Comparison of ENCODE assay signal across 20 cellular contexts in the genomic region with DNA sequence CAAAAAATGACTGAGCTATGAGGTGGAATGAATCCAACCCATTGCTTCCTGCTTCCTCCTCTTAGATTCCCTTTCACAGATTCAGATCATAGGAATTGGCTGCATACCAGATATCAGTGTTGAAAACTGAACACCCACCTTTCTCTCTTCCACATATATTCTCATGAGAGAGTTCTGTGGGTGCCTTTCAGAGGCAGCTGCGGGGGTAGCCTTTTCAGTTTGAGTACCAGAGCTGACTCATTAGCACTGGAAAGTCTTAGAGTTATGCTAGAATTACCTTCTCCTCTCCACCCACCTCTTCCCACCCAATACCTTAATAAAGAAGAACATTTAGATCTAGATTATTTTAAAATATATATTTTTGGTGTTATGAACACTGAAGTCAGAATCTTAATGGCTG.
DNase-seq lines count a peak whose midpoint lies in the region; ATAC-seq and TF ChIP-seq lines count a peak whose summit lies in the region.
"Had no signal": no experiment of that assay in that cellular context is flagged by ENCODE, and none has a peak within 500 bp of the region (broad histone marks: within the 10 kb centered on the region; RNA-seq: fewer than 3 reads in every experiment).

No MANE protein-coding gene starts in this region.

- intact Hi-C loops in left ventricle myocardium superior (cut with micrococcal nuclease): no loop called here

- H3K4me3 ChIP-seq in CD8-positive, alpha-beta memory T cell (ENCODE audit: low read length): no peak overlapping the region
- H3K4me3 ChIP-seq: Peyer's patch had no signal

- no peaks in the 10 kb centered on the region for H3K36me3 ChIP-seq in CD8-positive, alpha-beta memory T cell (ENCODE audit: insufficient read depth, low read length)
- H3K36me3 ChIP-seq: Peyer's patch had no signal

- no peak for TF ChIP-seq CTCF in glutamatergic neuron (IDR thresholded peaks at IDR 0.05; ENCODE audit: partially characterized antibody, unreplicated experiment)

- no peak overlapping the region for H3K4me3 Mint-ChIP-seq in CD8-positive, alpha-beta memory T cell
- no peak overlapping the region for H3K4me3 Mint-ChIP-seq in glutamatergic neuron (ENCODE audit: unreplicated experiment)
- H3K4me3 Mint-ChIP-seq: B cell; CD4-positive, alpha-beta T cell had no signal

- peak; percentile 2 for DNase-seq in occipital lobe (lab: John Stamatoyannopoulos, UW)
- no peak for DNase-seq in left ventricle myocardium superior
- DNase-seq in CD8-positive, alpha-beta memory T cell: no peak
- DNase-seq in glutamatergic neuron: no peak
- DNase-seq: CD4-positive, alpha-beta T cell; GF-D8; Karpas-422; MM.1S; NCI-H1105; NCI-H1694 treated with DMSO at 0.1 percent for 48 hours; NCI-H2171; NCI-H510A treated with DMSO at 0.1 percent for 48 hours; Peyer's patch; SHP77 had no signal

- no peaks in the 10 kb centered on the region for H3K27me3 Mint-ChIP-seq in CD8-positive, alpha-beta memory T cell
- no peaks in the 10 kb centered on the region for H3K27me3 Mint-ChIP-seq in glutamatergic neuron (ENCODE audit: unreplicated experiment)
- H3K27me3 Mint-ChIP-seq: B cell; CD4-positive, alpha-beta T cell had no signal

- H3K27me3 ChIP-seq in CD8-positive, alpha-beta memory T cell (ENCODE audit: insufficient read depth, low read length, poor library complexity, severe bottlenecking): no peaks in the 10 kb centered on the region
- H3K27me3 ChIP-seq: Peyer's patch had no signal

- H3K36me3 Mint-ChIP-seq in CD8-positive, alpha-beta memory T cell: no peaks in the 10 kb centered on the region
- peaks cover 19% of the 10 kb centered on the region for H3K36me3 Mint-ChIP-seq in glutamatergic neuron (ENCODE audit: unreplicated experiment)

- POLR2A ChIA-PET in CD8-positive, alpha-beta memory T cell (lab: Charles Lee): no interaction called here

- no peaks in the 10 kb centered on the region for H3K4me1 ChIP-seq in CD8-positive, alpha-beta memory T cell (ENCODE audit: insufficient read depth, low read length)
- H3K4me1 ChIP-seq: Peyer's patch had no signal

- H3K27ac Mint-ChIP-seq in CD8-positive, alpha-beta memory T cell: no peak overlapping the region
- no peak overlapping the region for H3K27ac Mint-ChIP-seq in glutamatergic neuron (ENCODE audit: unreplicated experiment)
- H3K27ac Mint-ChIP-seq: B cell; CD4-positive, alpha-beta T cell had no signal

- H3K9me3 Mint-ChIP-seq in CD8-positive, alpha-beta memory T cell: peaks cover 9 to 25% (median 17%) of the 10 kb centered on the region in 5 donors
- H3K9me3 Mint-ChIP-seq in glutamatergic neuron (ENCODE audit: unreplicated experiment): peaks cover 5% of the 10 kb centered on the region

- H3K9me3 ChIP-seq in CD8-positive, alpha-beta memory T cell (ENCODE audit: low read length): no peaks in the 10 kb centered on the region
- H3K9me3 ChIP-seq: Peyer's patch had no signal

- H3K4me1 Mint-ChIP-seq in CD8-positive, alpha-beta memory T cell: no peaks in the 10 kb centered on the region
- no peaks in the 10 kb centered on the region for H3K4me1 Mint-ChIP-seq in glutamatergic neuron (ENCODE audit: low read depth, unreplicated experiment)
- H3K4me1 Mint-ChIP-seq: B cell had no signal

- ATAC-seq in GM18868 (IDR thresholded peaks at IDR 0.05; ENCODE audit: unreplicated experiment) (peak; percentile 77), HG02623 (IDR thresholded peaks at IDR 0.05; ENCODE audit: unreplicated experiment) (peak; percentile 53), HG03159 (IDR thresholded peaks at IDR 0.05; ENCODE audit: unreplicated experiment) (peak; percentile 62), HG02840 (IDR thresholded peaks at IDR 0.05; ENCODE audit: low FRiP score, unreplicated experiment) (no peak), left ventricle myocardium superior (no peak)
- ATAC-seq: SK-N-SH treated with all-trans-retinoic acid at 6 μM for 48 hours had no signal

- no peak overlapping the region for H3K27ac ChIP-seq in CD8-positive, alpha-beta memory T cell (ENCODE audit: low read depth, low read length)
- H3K27ac ChIP-seq: Peyer's patch had no signal

- CTCF ChIA-PET in CD8-positive, alpha-beta memory T cell (lab: Charles Lee): no interaction called here

Comparison
In these comparisons a context has a peak if more than half of its experiments do, and no peak if none do; other contexts are left out.
1. ATAC-seq: peak in GM18868 (single experiment), HG02623 (single experiment) and HG03159 (single experiment); none in HG02840 (single experiment) and left ventricle myocardium superior (single experiment).